Comparison of ENCODE assay signal across 28 cellular contexts in the genomic region with DNA sequence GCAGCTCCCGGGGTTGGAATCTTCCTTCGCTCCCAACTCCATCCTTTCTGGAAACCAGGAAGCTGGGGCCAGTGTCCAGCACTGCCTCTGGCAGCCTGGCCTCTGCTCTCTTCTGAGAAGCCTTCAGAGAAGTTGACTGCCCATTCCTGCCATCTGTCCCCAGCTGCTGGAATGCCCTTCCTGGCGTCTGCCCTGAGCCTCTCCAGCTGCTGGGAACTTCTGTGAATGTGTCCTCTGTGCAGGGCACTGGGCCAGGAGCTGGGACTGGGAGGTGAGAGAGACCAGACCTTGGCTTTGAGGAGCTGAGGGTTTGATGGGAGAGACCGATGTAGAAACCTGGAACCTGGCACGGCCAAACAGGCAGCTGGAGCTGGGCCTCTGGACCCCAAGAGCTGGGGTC. TPM values are rescaled to one million over a fixed set of nuclear protein-coding genes. Genes with fewer than 3 reads are reported as not detected.
"Had no signal": no experiment of that assay in that cellular context is flagged by ENCODE, and none has a peak within 500 bp of the region (broad histone marks: within the 10 kb centered on the region; RNA-seq: fewer than 3 reads in every experiment).

No MANE protein-coding gene starts in this region.

- ATAC-seq: activated CD8-positive, alpha-beta memory T cell treated with anti-CD3 and anti-CD28 coated beads, Interleukin-2, amount 10 ng/mL, durations not matched to agents 7 days and 5 days; activated CD8-positive, alpha-beta T cell treated with anti-CD3 and anti-CD28 coated beads for 36 hours; activated naive CD8-positive, alpha-beta T cell treated with anti-CD3 and anti-CD28 coated beads, Interleukin-2, amount 50 U/mL, for 24 hours; body of pancreas; effector memory CD8-positive, alpha-beta T cell; esophagus mucosa had no signal

- H3K9me3 Mint-ChIP-seq: activated CD4-positive, alpha-beta T cell treated with anti-CD3 and anti-CD28 coated beads, Interleukin-2, amount 10 ng/mL, durations not matched to agents 7 days and 5 days; activated CD8-positive, alpha-beta T cell treated with anti-CD3 and anti-CD28 coated beads for 36 hours; activated naive CD4-positive, alpha-beta T cell treated with anti-CD3 and anti-CD28 coated beads, Interleukin-2, amount 10 ng/mL, durations not matched to agents 7 days and 5 days; activated naive CD8-positive, alpha-beta T cell treated with anti-CD3 and anti-CD28 coated beads, Interleukin-2, amount 50 U/mL, for 24 hours; effector memory CD8-positive, alpha-beta T cell; memory B cell; T-helper 2 cell treated with Interferon-gamma antibody and Interleukin-4, amounts not matched to agents 5 μg/mL and 100 μg/mL, for 36 hours had no signal

- H3K27me3 ChIP-seq: body of pancreas, spleen, tibial artery, uterus had no signal

- H3K9me3 ChIP-seq: body of pancreas, spleen, tibial artery, uterus had no signal

- H3K27ac ChIP-seq: body of pancreas, spleen, tibial artery, uterus, WERI-Rb-1 had no signal

- H3K27ac Mint-ChIP-seq: activated CD4-positive, alpha-beta T cell treated with anti-CD3 and anti-CD28 coated beads, Interleukin-2, amount 10 ng/mL, durations not matched to agents 7 days and 5 days; activated CD8-positive, alpha-beta memory T cell treated with anti-CD3 and anti-CD28 coated beads, Interleukin-2, amount 10 ng/mL, durations not matched to agents 7 days and 5 days; activated CD8-positive, alpha-beta T cell treated with anti-CD3 and anti-CD28 coated beads for 36 hours; activated naive CD4-positive, alpha-beta T cell treated with anti-CD3 and anti-CD28 coated beads, Interleukin-2, amount 10 ng/mL, durations not matched to agents 7 days and 5 days; activated naive CD8-positive, alpha-beta T cell treated with anti-CD3 and anti-CD28 coated beads, Interleukin-2, amount 50 U/mL, for 24 hours; memory B cell; T-helper 2 cell treated with Interferon-gamma antibody and Interleukin-4, amounts not matched to agents 5 μg/mL and 100 μg/mL, for 36 hours had no signal

- H3K36me3 Mint-ChIP-seq: activated CD8-positive, alpha-beta memory T cell treated with anti-CD3 and anti-CD28 coated beads, Interleukin-2, amount 10 ng/mL, durations not matched to agents 7 days and 5 days; activated naive CD4-positive, alpha-beta T cell treated with anti-CD3 and anti-CD28 coated beads, Interleukin-2, amount 10 ng/mL, durations not matched to agents 7 days and 5 days had no signal

- H3K27me3 Mint-ChIP-seq: activated CD4-positive, alpha-beta T cell treated with anti-CD3 and anti-CD28 coated beads, Interleukin-2, amount 10 ng/mL, durations not matched to agents 7 days and 5 days; activated CD8-positive, alpha-beta memory T cell treated with anti-CD3 and anti-CD28 coated beads, Interleukin-2, amount 10 ng/mL, durations not matched to agents 7 days and 5 days; activated CD8-positive, alpha-beta T cell treated with anti-CD3 and anti-CD28 coated beads for 36 hours; activated naive CD4-positive, alpha-beta T cell treated with anti-CD3 and anti-CD28 coated beads, Interleukin-2, amount 10 ng/mL, durations not matched to agents 7 days and 5 days; activated naive CD8-positive, alpha-beta T cell treated with anti-CD3 and anti-CD28 coated beads, Interleukin-2, amount 50 U/mL, for 24 hours; effector memory CD8-positive, alpha-beta T cell; memory B cell had no signal

- DNase-seq: activated CD4-positive, alpha-beta T cell treated with anti-CD3 and anti-CD28 coated beads, Interleukin-2, amount 10 ng/mL, durations not matched to agents 7 days and 5 days; activated CD4-positive, CD25-positive, alpha-beta regulatory T cell treated with anti-CD3 and anti-CD28 coated beads, Interleukin-2, amount 50 U/mL, for 72 hours; activated CD8-positive, alpha-beta memory T cell treated with anti-CD3 and anti-CD28 coated beads, Interleukin-2, amount 10 ng/mL, durations not matched to agents 7 days and 5 days; activated CD8-positive, alpha-beta T cell treated with anti-CD3 and anti-CD28 coated beads for 36 hours; activated effector memory CD4-positive, alpha-beta T cell treated with anti-CD3 and anti-CD28 coated beads, Interleukin-2, amount 50 U/mL, for 16 hours; activated naive CD4-positive, alpha-beta T cell treated with anti-CD3 and anti-CD28 coated beads, Interleukin-2, amount 10 ng/mL, durations not matched to agents 7 days and 5 days; activated naive CD8-positive, alpha-beta T cell treated with anti-CD3 and anti-CD28 coated beads, Interleukin-2, amount 50 U/mL, for 24 hours; activated T-cell treated with anti-CD3 and anti-CD28 coated beads for 4 hours; body of pancreas; central memory CD4-positive, alpha-beta T cell; effector memory CD8-positive, alpha-beta T cell; foreskin melanocyte; hippocampal formation; occipital lobe; spleen; stimulated activated CD4-positive, alpha-beta T cell treated with anti-CD3 and anti-CD28 coated beads, Interleukin-4, amount 100 ng/mL, for 24 hours; stimulated activated naive CD4-positive, alpha-beta T cell treated with Interleukin-2 at 50 U/mL for 16 hours; tibial artery; uterus; WERI-Rb-1 had no signal

- H3K4me1 Mint-ChIP-seq: activated CD4-positive, alpha-beta T cell treated with anti-CD3 and anti-CD28 coated beads, Interleukin-2, amount 10 ng/mL, durations not matched to agents 7 days and 5 days; activated naive CD4-positive, alpha-beta T cell treated with anti-CD3 and anti-CD28 coated beads, Interleukin-2, amount 10 ng/mL, durations not matched to agents 7 days and 5 days had no signal

- H3K4me1 ChIP-seq: tibial artery, uterus had no signal

- H3K4me3 Mint-ChIP-seq: activated CD4-positive, alpha-beta T cell treated with anti-CD3 and anti-CD28 coated beads, Interleukin-2, amount 10 ng/mL, durations not matched to agents 7 days and 5 days; activated CD8-positive, alpha-beta memory T cell treated with anti-CD3 and anti-CD28 coated beads, Interleukin-2, amount 10 ng/mL, durations not matched to agents 7 days and 5 days; activated CD8-positive, alpha-beta T cell treated with anti-CD3 and anti-CD28 coated beads for 36 hours; activated naive CD4-positive, alpha-beta T cell treated with anti-CD3 and anti-CD28 coated beads, Interleukin-2, amount 10 ng/mL, durations not matched to agents 7 days and 5 days; activated naive CD8-positive, alpha-beta T cell treated with anti-CD3 and anti-CD28 coated beads, Interleukin-2, amount 50 U/mL, for 24 hours; effector memory CD8-positive, alpha-beta T cell; memory B cell; T-helper 2 cell treated with Interferon-gamma antibody and Interleukin-4, amounts not matched to agents 5 μg/mL and 100 μg/mL, for 36 hours had no signal

- H3K4me3 ChIP-seq: body of pancreas, spleen, tibial artery, uterus had no signal

- H3K36me3 ChIP-seq: uterus, WERI-Rb-1 had no signal

RNA-seq across cellular contexts. Expression of gene SOX10, which starts 5.9 kb away (rescaled TPM):
- total RNA-seq: activated CD4-positive, alpha-beta T cell treated with anti-CD3 and anti-CD28 coated beads, Interleukin-2, amount 10 ng/mL, durations not matched to agents 7 days and 5 days; activated CD8-positive, alpha-beta memory T cell treated with anti-CD3 and anti-CD28 coated beads, Interleukin-2, amount 10 ng/mL, durations not matched to agents 7 days and 5 days; activated CD8-positive, alpha-beta T cell treated with anti-CD3 and anti-CD28 coated beads for 36 hours; dermis microvascular lymphatic vessel endothelial cell; endothelial cell of umbilical vein; mononuclear cell had no signal
- polyA plus RNA-seq: endothelial cell of umbilical vein, neural cell had no signal

RNA-seq across cellular contexts. Expression of gene C22orf23, which starts 36.9 kb away (rescaled TPM):
- total RNA-seq: activated CD8-positive, alpha-beta T cell treated with anti-CD3 and anti-CD28 coated beads for 36 hours; body of pancreas; esophagus mucosa; lower leg skin; mononuclear cell; spleen had no signal
